8 cellular contexts compared by ENCODE assay signal in genomic region chr5:140710899-140711552, GRCh38. TPM values are rescaled to one million over a fixed set of nuclear protein-coding genes. Genes with fewer than 3 reads are reported as not detected.
DNase-seq lines count a peak whose midpoint lies in the region; ATAC-seq and TF ChIP-seq lines count a peak whose summit lies in the region.

No MANE protein-coding gene starts in this region.

- H3K36me3 ChIP-seq in BJ (ENCODE audit: control insufficient read depth, insufficient read depth, low read length), result peaks cover 3% of the 10 kb centered on the region; the same call in 1 of the 2 replicates

- ATAC-seq in GM19395 (IDR thresholded peaks at IDR 0.05; ENCODE audit: unreplicated experiment), result peak; percentile 92
- peak; percentile 88 for ATAC-seq in HG03521 (IDR thresholded peaks at IDR 0.05; ENCODE audit: unreplicated experiment)

- no peak for TF ChIP-seq CTCF in BJ (IDR thresholded peaks at IDR 0.05; ENCODE audit: insufficient read depth, low read depth, low read length)

- H3K27me3 ChIP-seq in BJ (ENCODE audit: control insufficient read depth, insufficient read depth, low read length), result no peaks in the 10 kb centered on the region

- H3K4me3 ChIP-seq in BJ (ENCODE audit: low read depth, low read length), result peak overlapping the region; percentile 50

- CTCF ChIA-PET in BJ (lab: Yijun Ruan, JAX), result interaction anchor here (0.6 to 1.6 kb wide), 8 partner anchors 9 to 365 kb away, joined by 3 to 5 read pairs (median 3); no protein-coding TSS in a partner anchor

- DNase-seq in BJ (ENCODE audit: low read depth) (peak; percentile 98), NCI-H82 treated with DMSO at 0.1 percent for 48 hours (lab: John Stamatoyannopoulos, UW; ENCODE audit: unreplicated experiment) (peak; percentile 79), lung microvascular endothelial cell (ENCODE audit: low read depth in 2 of 2) (peak; percentile 95 to 97)
- peak; percentile 95 for DNase-seq in activated CD8-positive, alpha-beta memory T cell treated with anti-CD3 and anti-CD28 coated beads for 24 hours
- DNase-seq in effector CD8-positive, alpha-beta T cell (lab: John Stamatoyannopoulos, UW), result peak; percentile 66
- DNase-seq in stimulated activated CD4-positive, alpha-beta T cell treated with anti-CD3 and anti-CD28 coated beads, TNF-alpha, amount 100 ng/mL, for 24 hours (ENCODE audit: low read depth in 3 of 3), result peak; percentile 80 to 87 (median 80)

- POLR2A ChIA-PET in BJ (lab: Charles Lee), result no interaction called here

RNA-seq across cellular contexts. Expression of gene ZMAT2, which starts 10.8 kb away (rescaled TPM):
- polyA plus RNA-seq in BJ (2011; rRNA removed), result 23.4 and 49.5 TPM in 2 replicates
- polyA minus RNA-seq in BJ (2011; rRNA and poly(A)+ RNA removed), result 10.5 and 14.3 TPM in 2 replicates
- total RNA-seq in lung microvascular endothelial cell, result 34.0 and 54.8 TPM in 2 replicates

RNA-seq across cellular contexts. Expression of gene HARS2, which starts 19.8 kb away (rescaled TPM):
- 22.3 and 30.7 TPM in 2 replicates for polyA plus RNA-seq in BJ (2011; rRNA removed)
- polyA minus RNA-seq in BJ (2011; rRNA and poly(A)+ RNA removed), result 11.2 and 15.4 TPM in 2 replicates
- 21.0 and 21.1 TPM in 2 replicates for total RNA-seq in lung microvascular endothelial cell

RNA-seq across cellular contexts. Expression of gene HARS1, which starts 19.9 kb away (rescaled TPM):
- polyA plus RNA-seq in BJ (2011; rRNA removed), result 76.3 and 80.6 TPM in 2 replicates
- 31.2 and 37.0 TPM in 2 replicates for polyA minus RNA-seq in BJ (2011; rRNA and poly(A)+ RNA removed)
- total RNA-seq in lung microvascular endothelial cell, result 43.1 and 46.4 TPM in 2 replicates

RNA-seq across cellular contexts. Expression of gene DND1, which starts 37.6 kb away (rescaled TPM):
- 0.21 and 0.36 TPM in 2 replicates for polyA plus RNA-seq in BJ (2011; rRNA removed)
- 0.15 and 0.62 TPM in 2 replicates for polyA minus RNA-seq in BJ (2011; rRNA and poly(A)+ RNA removed)
- total RNA-seq in lung microvascular endothelial cell, result under 0.01 and 0.22 TPM in 2 replicates

RNA-seq across cellular contexts. Expression of gene WDR55, which starts 46.3 kb away (rescaled TPM):
- 12.7 and 17.9 TPM in 2 replicates for polyA plus RNA-seq in BJ (2011; rRNA removed)
- polyA minus RNA-seq in BJ (2011; rRNA and poly(A)+ RNA removed), result 16.8 and 18.9 TPM in 2 replicates
- total RNA-seq in lung microvascular endothelial cell, result 19.8 and 28.2 TPM in 2 replicates

Comparison
In these comparisons a context has a peak if more than half of its experiments do, and no peak if none do; other contexts are left out.
1. Peak in every context shown above with its lines: DNase-seq, ATAC-seq and H3K4me3 ChIP-seq.